In the genomic region with DNA sequence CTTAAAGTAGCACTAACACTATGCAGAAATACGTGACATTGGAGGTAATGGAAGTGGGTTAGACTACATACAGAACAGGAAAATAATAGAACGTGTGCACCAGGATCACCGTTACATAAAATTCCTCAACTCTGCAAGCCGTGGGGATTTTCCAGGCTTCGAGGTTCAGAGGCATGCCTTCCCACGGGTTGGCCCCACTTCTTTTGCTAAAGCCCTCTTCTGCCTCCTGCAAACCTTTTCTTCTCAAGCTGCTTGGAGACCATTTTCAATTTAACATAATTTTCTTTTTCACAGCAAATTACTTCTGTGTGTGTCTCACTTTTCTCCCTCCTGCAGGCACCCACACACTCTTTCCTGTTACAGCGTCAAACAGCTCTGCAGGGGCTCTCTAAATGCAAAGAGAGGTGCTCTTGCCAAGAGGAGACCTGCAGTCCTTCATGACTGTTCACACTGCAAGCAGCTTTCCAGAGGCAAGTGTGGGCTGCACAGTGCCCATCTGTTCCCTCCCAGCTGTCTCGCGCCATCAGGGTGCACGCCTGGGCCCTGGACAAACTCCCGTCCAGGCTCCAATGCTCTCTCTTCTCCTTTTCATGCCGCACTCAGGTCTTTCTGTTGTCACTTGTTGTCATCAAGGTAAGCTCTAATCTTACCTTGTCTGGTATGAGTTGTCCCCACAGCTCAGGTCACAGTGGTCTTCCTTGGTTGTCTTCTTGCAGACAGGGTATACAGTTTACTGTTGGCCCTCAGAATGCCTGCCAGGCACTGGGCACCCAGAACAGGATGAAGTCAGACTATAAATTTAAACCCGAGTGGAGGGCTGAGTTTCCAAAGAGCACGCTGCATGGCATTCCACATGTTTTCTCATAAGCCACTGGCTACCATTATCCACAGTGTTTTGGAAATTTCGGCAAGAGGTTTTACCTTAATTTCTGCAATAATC, we compare ENCODE assay signal across 20 cellular contexts.
DNase-seq lines count a peak whose midpoint lies in the region; ATAC-seq and TF ChIP-seq lines count a peak whose summit lies in the region.
"Had no signal": no experiment of that assay in that cellular context is flagged by ENCODE, and none has a peak within 500 bp of the region (broad histone marks: within the 10 kb centered on the region; RNA-seq: fewer than 3 reads in every experiment).

No MANE protein-coding gene starts in this region.

- H3K36me3 ChIP-seq in right atrium auricular region = no peaks in the 10 kb centered on the region

- peaks cover 4% of the 10 kb centered on the region for H3K27me3 Mint-ChIP-seq in glutamatergic neuron (ENCODE audit: unreplicated experiment)
- peaks cover 9 to 18% (median 11%) of the 10 kb centered on the region in 3 donors for H3K27me3 Mint-ChIP-seq in immature natural killer cell (ENCODE audit: low read depth in 3 of 3)

- H3K36me3 Mint-ChIP-seq in glutamatergic neuron (ENCODE audit: unreplicated experiment) = peaks cover 3% of the 10 kb centered on the region
- H3K36me3 Mint-ChIP-seq in immature natural killer cell = no peaks in the 10 kb centered on the region
- H3K36me3 Mint-ChIP-seq: CD8-positive, alpha-beta memory T cell had no signal

- H3K4me1 ChIP-seq in right atrium auricular region (no peaks in the 10 kb centered on the region), right cardiac atrium (ENCODE audit: control insufficient read depth, insufficient read depth, low read length) (no peaks in the 10 kb centered on the region)

- H3K4me1 Mint-ChIP-seq in glutamatergic neuron (ENCODE audit: low read depth, unreplicated experiment) (peaks cover 16% of the 10 kb centered on the region), immature natural killer cell (peaks cover 46 to 48% of the 10 kb centered on the region in 2 donors)

- H3K9me3 Mint-ChIP-seq in glutamatergic neuron (ENCODE audit: unreplicated experiment) = peaks cover 8% of the 10 kb centered on the region
- H3K9me3 Mint-ChIP-seq in immature natural killer cell = no peaks in the 10 kb centered on the region

- TF ChIP-seq CTCF in right atrium auricular region (IDR thresholded peaks at IDR 0.05) = no peak
- no peak for TF ChIP-seq CTCF in glutamatergic neuron (IDR thresholded peaks at IDR 0.05; ENCODE audit: partially characterized antibody, unreplicated experiment)
- no peak for TF ChIP-seq CTCF in GM13976 (IDR thresholded peaks at IDR 0.05; ENCODE audit: borderline replicate concordance, control extremely low read depth, extremely low read depth, insufficient read depth, missing control alignments)

- no peak overlapping the region for H3K27ac ChIP-seq in right atrium auricular region
- no peak overlapping the region for H3K27ac ChIP-seq in right cardiac atrium (ENCODE audit: low read length)
- H3K27ac ChIP-seq: GM23248 had no signal

- H3K4me3 Mint-ChIP-seq in glutamatergic neuron (ENCODE audit: unreplicated experiment) (peak overlapping the region; percentile 25), immature natural killer cell (peak overlapping the region in 2 of 5 donors; percentile 7 to 41)
- H3K4me3 Mint-ChIP-seq: CD8-positive, alpha-beta memory T cell had no signal

- no peak for ATAC-seq in right cardiac atrium

- DNase-seq in right atrium auricular region (ENCODE audit: low spot score) (peak; percentile 50), right cardiac atrium (no peak), NCI-H2171 treated with DMSO at 0.1 percent for 48 hours (lab: John Stamatoyannopoulos, UW) (peak; percentile 70), glutamatergic neuron (peak; percentile 29), superior temporal gyrus (ENCODE audit: extremely low spot score) (peak; percentile 56), SKM-1 treated with dmso at 0.1 percent for 144 hours (lab: John Stamatoyannopoulos, UW; ENCODE audit: unreplicated experiment) (no peak), immature natural killer cell (no peak), GM13976 (ENCODE audit: low spot score) (no peak)
- DNase-seq: ACHN; C1 segment of cervical spinal cord; CD8-positive, alpha-beta memory T cell; GM23248; HCEC 1CT; IMR-90; NCI-H1417 treated with DMSO at 0.1 percent for 48 hours; NCI-H2029; NCI-H774; OCI-M1; SHP77 treated with DMSO at 0.1 percent for 48 hours; SK-N-SH had no signal

- H3K27ac Mint-ChIP-seq in glutamatergic neuron (ENCODE audit: unreplicated experiment) = peak overlapping the region; percentile 67
- peak overlapping the region in 3 of 6 donors; percentile 62 to 78 (median 70) for H3K27ac Mint-ChIP-seq in immature natural killer cell

- intact Hi-C loops in right cardiac atrium (cut with DNase I) = loop anchor here in 1 of 4 donors (10.0 kb wide), 1 partner anchor 631 kb away; no protein-coding TSS in a partner anchor

- H3K27me3 ChIP-seq in right atrium auricular region = no peaks in the 10 kb centered on the region
- H3K27me3 ChIP-seq in right cardiac atrium (ENCODE audit: control insufficient read depth, insufficient read depth) = no peaks in the 10 kb centered on the region

- H3K9me3 ChIP-seq in right atrium auricular region (no peaks in the 10 kb centered on the region), right cardiac atrium (ENCODE audit: control insufficient read depth, low read length) (no peaks in the 10 kb centered on the region)
- H3K9me3 ChIP-seq: SK-N-SH had no signal

- WGBS in right cardiac atrium = 75% methylated on average over 15 of the region's 15 CpGs

- in situ Hi-C loops in GM13976 (cut with MboI; ENCODE audit: low sequenced_read_pairs, unreplicated experiment) = no loop called here

- H3K4me3 ChIP-seq in right atrium auricular region = no peak overlapping the region
- H3K4me3 ChIP-seq in right cardiac atrium (ENCODE audit: low read length) = no peak overlapping the region
- H3K4me3 ChIP-seq: GM23248 had no signal

Comparison
In these comparisons a context has a peak if more than half of its experiments do, and no peak if none do; other contexts are left out.
1. DNase-seq: peak in right atrium auricular region (single experiment), NCI-H2171 treated with DMSO at 0.1 percent for 48 hours (single experiment), glutamatergic neuron (single experiment) and superior temporal gyrus (single experiment); none in right cardiac atrium (0 of 3), SKM-1 treated with dmso at 0.1 percent for 144 hours (single experiment), immature natural killer cell (0 of 3) and GM13976 (single experiment).